ENCODE assay signal across 12 cellular contexts in the genomic region with DNA sequence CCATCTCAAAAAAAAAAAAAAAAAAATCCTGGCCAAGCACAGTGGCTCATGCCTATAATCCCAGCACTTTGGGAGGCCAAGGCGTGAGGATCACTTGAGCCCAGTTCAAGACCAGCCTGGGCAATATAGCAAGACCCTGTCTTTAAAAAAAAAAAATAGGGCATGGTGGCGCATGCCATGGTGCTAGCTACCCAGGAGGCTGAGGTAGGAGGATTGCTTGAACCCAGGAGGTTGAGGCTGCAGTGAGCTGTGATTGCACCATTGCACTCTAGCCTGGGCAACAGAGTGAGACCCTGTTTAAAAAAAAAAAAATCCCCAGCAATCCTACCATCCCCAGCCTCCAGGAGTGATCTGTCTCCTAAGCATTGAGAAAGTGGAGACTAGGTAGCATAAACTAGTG. TPM values are rescaled to one million over a fixed set of nuclear protein-coding genes. Genes with fewer than 3 reads are reported as not detected.
"Had no signal": no experiment of that assay in that cellular context is flagged by ENCODE, and none has a peak within 500 bp of the region (broad histone marks: within the 10 kb centered on the region; RNA-seq: fewer than 3 reads in every experiment).

No MANE protein-coding gene starts in this region.

RNA-seq across cellular contexts. Expression of a gene that starts 3.6 kb away (rescaled TPM):
- total RNA-seq: body of pancreas, cardiac septum, Right ventricle myocardium inferior had no signal

RNA-seq across cellular contexts. Expression of a gene that starts 20.4 kb away (rescaled TPM):
- total RNA-seq: activated CD4-positive, alpha-beta memory T cell treated with anti-CD3 and anti-CD28 coated beads for 36 hours; activated CD8-positive, alpha-beta memory T cell treated with anti-CD3 and anti-CD28 coated beads, Interleukin-2, amount 10 ng/mL, durations not matched to agents 7 days and 5 days; activated T-helper 2 cell treated with anti-CD3 and anti-CD28 coated beads, Interferon-gamma antibody, Interleukin-2, Interleukin-4, amounts not matched to agents 10 μg/mL and 5 μg/mL and 100 μg/mL, durations not matched to agents 14 hours and 24 hours and 36 hours; adrenal gland; astrocyte; body of pancreas; breast epithelium; cardiac septum; MCF 10A; PC-9; Right ventricle myocardium inferior; SK-MEL-5 had no signal
